1 cellular context compared by ENCODE assay signal in genomic region chr3:101611023-101611422, GRCh38.
TF ChIP-seq lines count a peak whose summit lies in the region.

No MANE protein-coding gene starts in this region.

TF ChIP-seq in GM12878, 131 proteins besides CTCF, POLR2A, EP300 and RAD21:
- TF ChIP-seq IRF5 (IDR thresholded peaks at IDR 0.05; ENCODE audit: borderline replicate concordance) (no peak), MTA3 (IDR thresholded peaks at IDR 0.05; ENCODE audit: borderline replicate concordance, low read length) (no peak), BACH1 (IDR thresholded peaks at IDR 0.05; ENCODE audit: borderline replicate concordance) (no peak), ZBTB40 (IDR thresholded peaks at IDR 0.05; ENCODE audit: borderline replicate concordance) (no peak)
